Comparison of ENCODE assay signal across 10 cellular contexts in genomic region chr21:46182548-46183336, GRCh38. TPM values are rescaled to one million over a fixed set of nuclear protein-coding genes. Genes with fewer than 3 reads are reported as not detected.
A peak's percentile ranks its signal among the peaks of the same experiment; 100 is the strongest.
DNase-seq lines count a peak whose midpoint lies in the region; ATAC-seq and TF ChIP-seq lines count a peak whose summit lies in the region.
"Had no signal": no experiment of that assay in that cellular context is flagged by ENCODE, and none has a peak within 500 bp of the region (broad histone marks: within the 10 kb centered on the region; RNA-seq: fewer than 3 reads in every experiment).

No MANE protein-coding gene starts in this region.

- peak overlapping the region; percentile 22; the same call in 1 of the 2 replicates for H3K4me2 ChIP-seq in BLaER1
- H3K4me2 ChIP-seq in IMR-90 (ENCODE audit: low read depth, low read length) = peak overlapping the region; percentile 37; the same call in 1 of the 2 replicates
- no peak overlapping the region for H3K4me2 ChIP-seq in SK-N-SH

- TF ChIP-seq RAD21 in IMR-90 (IDR thresholded peaks at IDR 0.05; ENCODE audit: low read length) = no peak
- no peak for TF ChIP-seq RAD21 in SK-N-SH (IDR thresholded peaks at IDR 0.05; ENCODE audit: low read length)

- no peak overlapping the region for H2BK15ac ChIP-seq in IMR-90 (ENCODE audit: low read depth, low read length)

- H3F3A ChIP-seq in SK-N-SH (replicated peaks; ENCODE audit: insufficient read depth) = no peaks in the 10 kb centered on the region

- 91% methylated on average over 21 of the region's 44 CpGs; no CpG with 5 or more reads in 1 of the 2 experiments for WGBS in IMR-90 (ENCODE audit: extremely low coverage in 2 of 2, insufficient read length in 1 of 2), 2 experiments
- 88% methylated on average over 20 of the region's 44 CpGs for WGBS in SK-N-SH (ENCODE audit: low lambda C conversion rate)

- H3K9me3 ChIP-seq in BLaER1 = peaks cover under 1% of the 10 kb centered on the region; the same call in 1 of the 2 replicates
- H3K9me3 ChIP-seq in IMR-90 (ENCODE audit: control insufficient read depth, insufficient read depth, low read length) = no peaks in the 10 kb centered on the region
- H3K9me3 ChIP-seq in SK-N-SH = no peaks in the 10 kb centered on the region

- no peaks in the 10 kb centered on the region for H4K20me1 ChIP-seq in BLaER1
- H4K20me1 ChIP-seq in IMR-90 (ENCODE audit: insufficient read depth, low read length) = no peaks in the 10 kb centered on the region
- H4K20me1 ChIP-seq in SK-N-SH (ENCODE audit: insufficient read depth) = no peaks in the 10 kb centered on the region

- H3K27me3 Mint-ChIP-seq in mesothelial cell of epicardium (ENCODE audit: low read depth) = no peaks in the 10 kb centered on the region

- intact Hi-C loops in IMR-90 (cut with micrococcal nuclease) = no loop called here

- H2AK9ac ChIP-seq in IMR-90 (replicated peaks; ENCODE audit: low read depth, low read length, poor library complexity) = peak overlapping the region; percentile 93

- ATAC-seq in IMR-90 (ENCODE audit: low read depth) = no peak
- no peak for ATAC-seq in activated CD4-positive, CD25-positive, alpha-beta regulatory T cell treated with anti-CD3 and anti-CD28 coated beads, Interleukin-2, amount 50 U/mL, for 24 hours
- ATAC-seq in GM21723 (IDR thresholded peaks at IDR 0.05; ENCODE audit: unreplicated experiment) = no peak

- no peak overlapping the region for H2BK120ac ChIP-seq in IMR-90 (ENCODE audit: low read depth, low read length)

- peak overlapping the region; percentile 43 for H3K27ac Mint-ChIP-seq in mesothelial cell of epicardium

- peaks cover 12% of the 10 kb centered on the region; the same call in 1 of the 2 replicates for H3K27me3 ChIP-seq in BLaER1
- no peaks in the 10 kb centered on the region for H3K27me3 ChIP-seq in IMR-90 (ENCODE audit: control insufficient read depth, insufficient read depth, low read length)
- H3K27me3 ChIP-seq in SK-N-SH (ENCODE audit: insufficient read depth) = no peaks in the 10 kb centered on the region

- POLR2A ChIA-PET in IMR-90 (lab: Charles Lee; ENCODE audit: unreplicated experiment) (interaction anchor here (0.6 kb wide), 1 partner anchor 403 kb away, joined by 3 read pairs; no protein-coding TSS in a partner anchor), SK-N-SH (lab: Yijun Ruan, JAX) (no interaction called here)

- peaks cover 4% of the 10 kb centered on the region for H3K9me3 Mint-ChIP-seq in mesothelial cell of epicardium

- TF ChIP-seq CTCF in IMR-90 (conservative IDR thresholded peaks at IDR 0.05; ENCODE audit: low read depth, low read length) = no peak
- no peak for TF ChIP-seq CTCF in choroid plexus epithelial cell (conservative IDR thresholded peaks at IDR 0.05; ENCODE audit: low read depth, low read length)
- no peak for TF ChIP-seq CTCF in mesothelial cell of epicardium (IDR thresholded peaks at IDR 0.05; ENCODE audit: unreplicated experiment)
- TF ChIP-seq CTCF in SK-N-SH (IDR thresholded peaks at IDR 0.05) = no peak

- no peak for TF ChIP-seq EP300 in SK-N-SH (IDR thresholded peaks at IDR 0.05; ENCODE audit: borderline replicate concordance in 1 of 2, low read depth in 1 of 2, low read length in 1 of 2)

- H3K4ac ChIP-seq in IMR-90 (ENCODE audit: low read depth, low read length) = no peak overlapping the region

- H3K9ac ChIP-seq in BLaER1 (no peak overlapping the region), IMR-90 (ENCODE audit: low read depth, low read length) (no peak overlapping the region), SK-N-SH (no peak overlapping the region)

- H3K4me3 ChIP-seq in BLaER1 (no peak overlapping the region), IMR-90 (ENCODE audit: insufficient read depth, low read depth, low read length) (no peak overlapping the region), choroid plexus epithelial cell (ENCODE audit: low read depth, low read length) (peak overlapping the region; percentile 10), SK-N-SH (ENCODE audit: low read depth in 2 of 2, low read length in 1 of 2) (no peak overlapping the region)

- peaks cover 6% of the 10 kb centered on the region for H3K36me3 Mint-ChIP-seq in mesothelial cell of epicardium

- no peak overlapping the region for H4K5ac ChIP-seq in IMR-90 (ENCODE audit: low read depth, low read length)

- no peak for TF ChIP-seq POLR2A in IMR-90 (IDR thresholded peaks at IDR 0.05; ENCODE audit: low read depth, low read length)

- no peak overlapping the region for H4K8ac ChIP-seq in IMR-90 (ENCODE audit: low read depth in 2 of 2, low read length in 2 of 2)

- H4K91ac ChIP-seq in IMR-90 (ENCODE audit: insufficient read depth, low read depth, low read length) = no peak overlapping the region

- H3K79me2 ChIP-seq in SK-N-SH (ENCODE audit: insufficient read depth) = no peaks in the 10 kb centered on the region

- peak overlapping the region; percentile 37 for H2AFZ ChIP-seq in IMR-90 (replicated peaks; ENCODE audit: low read length, poor library complexity)
- no peak overlapping the region for H2AFZ ChIP-seq in SK-N-SH (ENCODE audit: low read depth)

- peaks cover 7% of the 10 kb centered on the region for H3K4me1 Mint-ChIP-seq in mesothelial cell of epicardium

- H3K36me3 ChIP-seq in BLaER1 = no peaks in the 10 kb centered on the region
- H3K36me3 ChIP-seq in IMR-90 (ENCODE audit: control insufficient read depth, insufficient read depth, low read length) = 0 out of 2 replicates have a peak, but pooled peaks cover under 1% of the 10 kb centered on the region
- no peaks in the 10 kb centered on the region for H3K36me3 ChIP-seq in SK-N-SH (replicated peaks in 1 of 2; ENCODE audit: control insufficient read depth in 1 of 2, insufficient read depth in 2 of 2, low read length in 1 of 2)

- no peak overlapping the region for H2BK5ac ChIP-seq in IMR-90 (ENCODE audit: low read depth, low read length, poor library complexity, severe bottlenecking)

- no TSS peak for BruUV-seq in IMR-90 (replicated peaks; lab: Mats Ljungman, UMichigan)

- peak overlapping the region; percentile 68 for H3K4me3 Mint-ChIP-seq in mesothelial cell of epicardium

- CTCF ChIA-PET in IMR-90 (lab: Yijun Ruan, JAX) (no interaction called here), SK-N-SH (lab: Yijun Ruan, JAX) (interaction anchor here (0.8 kb wide), 1 partner anchor 50 kb away, joined by 3 read pairs; no protein-coding TSS in a partner anchor)

- dilution Hi-C loops in IMR-90 (cut with HindIII; ENCODE audit: low sequenced_read_pairs, unreplicated experiment) = no loop called here

- peaks cover 4% of the 10 kb centered on the region for H3K9me1 ChIP-seq in IMR-90 (ENCODE audit: insufficient read depth, low read length)

- peaks cover 4 to 8% of the 10 kb centered on the region in 2 experiments; a peak in 3 of 4 replicates for H3K79me1 ChIP-seq in IMR-90 (ENCODE audit: low read depth in 1 of 2, low read length in 2 of 2)

- H3K4me1 ChIP-seq in BLaER1 = 0 out of 2 replicates have a peak, but pooled peaks cover 10% of the 10 kb centered on the region
- peaks cover 7% of the 10 kb centered on the region; the same call in 1 of the 2 replicates for H3K4me1 ChIP-seq in IMR-90 (ENCODE audit: control insufficient read depth, insufficient read depth, low read length)
- H3K4me1 ChIP-seq in SK-N-SH (ENCODE audit: control insufficient read depth in 1 of 2, insufficient read depth in 2 of 2, low read depth in 1 of 2, low read length in 1 of 2) = peaks cover 0 to 7% of the 10 kb centered on the region in 2 experiments; a peak in 1 of 4 replicates

- no peaks in the 10 kb centered on the region for H3K9me2 ChIP-seq in SK-N-SH

- DNase-seq in IMR-90 (no peak), choroid plexus epithelial cell (ENCODE audit: low read depth) (no peak), mesothelial cell of epicardium (ENCODE audit: low spot score in 2 of 2, unreplicated experiment in 2 of 2) (no peak), ureter (ENCODE audit: low spot score) (no peak), SK-N-SH (no peak)
- DNase-seq: cortex of kidney had no signal

- no peak overlapping the region for H3K56ac ChIP-seq in IMR-90 (ENCODE audit: extremely low read depth, insufficient read depth, low read length)

- no peak overlapping the region for H2BK20ac ChIP-seq in IMR-90 (ENCODE audit: low read depth, low read length)

- no peak overlapping the region for H2AK5ac ChIP-seq in IMR-90 (ENCODE audit: low read depth, low read length)

- H3K14ac ChIP-seq in IMR-90 (replicated peaks; ENCODE audit: low read depth, low read length) = no peak overlapping the region

- no peak overlapping the region for H3K27ac ChIP-seq in BLaER1
- no peak overlapping the region for H3K27ac ChIP-seq in IMR-90 (ENCODE audit: insufficient read depth, low read length)
- no peak overlapping the region for H3K27ac ChIP-seq in SK-N-SH (ENCODE audit: low read depth in 2 of 2, low read length in 1 of 2)

- in situ Hi-C loops in IMR-90 (cut with MboI; ENCODE audit: low sequenced_read_pairs) = no loop called here

- no peak overlapping the region for H3K18ac ChIP-seq in IMR-90 (ENCODE audit: low read depth, low read length)

- H3K23ac ChIP-seq in IMR-90 (ENCODE audit: low read depth, low read length) = no peak overlapping the region

TF ChIP-seq in SK-N-SH, 30 proteins besides CTCF, POLR2A, EP300 and RAD21 (continues in another document):
- TF ChIP-seq CHD2 (IDR thresholded peaks at IDR 0.05; ENCODE audit: low read length, partially characterized antibody) = no peak

RNA-seq across cellular contexts. Expression of gene SPATC1L, which starts 1.5 kb away (rescaled TPM):
- total RNA-seq in IMR-90 (2012; rRNA removed) (3.1 and 3.8 TPM in 2 replicates), mesothelial cell of epicardium (27.5 to 28.1 TPM (median 27.6 TPM) in 3 replicates), ureter (12.3 TPM)
- polyA plus RNA-seq in IMR-90 (2012; rRNA removed) (17.2 and 23.4 TPM in 2 replicates), SK-N-SH (2012; rRNA removed) (4.8 and 8.3 TPM in 2 replicates)
- polyA plus RNA-seq in IMR-90 (2012; cell fraction: cytosol; rRNA removed) = 28.0 and 38.2 TPM in 2 replicates
- polyA plus RNA-seq in IMR-90 (2012; cell fraction: nucleus; rRNA removed; ENCODE audit: low replicate concordance) = 19.7 and 57.2 TPM in 2 replicates
- 3.5 and 5.9 TPM in 2 replicates for polyA plus RNA-seq in SK-N-SH (2012; cell fraction: cytosol; rRNA removed)
- polyA plus RNA-seq in SK-N-SH (2012; cell fraction: nucleus; rRNA removed) = 11.3 and 15.7 TPM in 2 replicates

RNA-seq across cellular contexts. Expression of gene FTCD, which starts 27.4 kb away (rescaled TPM):
- total RNA-seq in IMR-90 (2012; rRNA removed) = not detected in 2 replicates
- 0.19 and 0.55 TPM in 2 replicates for polyA plus RNA-seq in IMR-90 (2012; rRNA removed)
- 0.16 and 0.28 TPM in 2 replicates for polyA plus RNA-seq in IMR-90 (2012; cell fraction: cytosol; rRNA removed)
- polyA plus RNA-seq in IMR-90 (2012; cell fraction: nucleus; rRNA removed; ENCODE audit: low replicate concordance) = 2.0 and 4.9 TPM in 2 replicates
- 8.8 to 12.5 TPM (median 9.6 TPM) in 3 replicates for total RNA-seq in mesothelial cell of epicardium
- 0.91 TPM for total RNA-seq in ureter
- polyA plus RNA-seq in SK-N-SH (2012; rRNA removed) = 0.33 and 0.37 TPM in 2 replicates
- 0.05 TPM in 1 of 2 replicates, not detected in the other for polyA plus RNA-seq in SK-N-SH (2012; cell fraction: cytosol; rRNA removed)
- polyA plus RNA-seq in SK-N-SH (2012; cell fraction: nucleus; rRNA removed) = 3.3 and 3.4 TPM in 2 replicates
- total RNA-seq: subcutaneous adipose tissue had no signal

RNA-seq across cellular contexts. Expression of gene LSS, which starts 45.8 kb away (rescaled TPM):
- total RNA-seq in IMR-90 (2012; rRNA removed) (35.3 and 43.4 TPM in 2 replicates), mesothelial cell of epicardium (78.2 to 85.8 TPM (median 80.6 TPM) in 3 replicates), ureter (49.0 TPM)
- polyA plus RNA-seq in IMR-90 (2012; rRNA removed) (58.1 and 62.8 TPM in 2 replicates), SK-N-SH (2012; rRNA removed) (38.7 and 41.8 TPM in 2 replicates)
- polyA plus RNA-seq in IMR-90 (2012; cell fraction: cytosol; rRNA removed) = 44.1 and 60.0 TPM in 2 replicates
- 141 and 276 TPM in 2 replicates for polyA plus RNA-seq in IMR-90 (2012; cell fraction: nucleus; rRNA removed; ENCODE audit: low replicate concordance)
- 14.4 and 23.1 TPM in 2 replicates for polyA plus RNA-seq in SK-N-SH (2012; cell fraction: cytosol; rRNA removed)
- 110 and 119 TPM in 2 replicates for polyA plus RNA-seq in SK-N-SH (2012; cell fraction: nucleus; rRNA removed)
